ENCODE assay signal across 8 cellular contexts in the genomic region with DNA sequence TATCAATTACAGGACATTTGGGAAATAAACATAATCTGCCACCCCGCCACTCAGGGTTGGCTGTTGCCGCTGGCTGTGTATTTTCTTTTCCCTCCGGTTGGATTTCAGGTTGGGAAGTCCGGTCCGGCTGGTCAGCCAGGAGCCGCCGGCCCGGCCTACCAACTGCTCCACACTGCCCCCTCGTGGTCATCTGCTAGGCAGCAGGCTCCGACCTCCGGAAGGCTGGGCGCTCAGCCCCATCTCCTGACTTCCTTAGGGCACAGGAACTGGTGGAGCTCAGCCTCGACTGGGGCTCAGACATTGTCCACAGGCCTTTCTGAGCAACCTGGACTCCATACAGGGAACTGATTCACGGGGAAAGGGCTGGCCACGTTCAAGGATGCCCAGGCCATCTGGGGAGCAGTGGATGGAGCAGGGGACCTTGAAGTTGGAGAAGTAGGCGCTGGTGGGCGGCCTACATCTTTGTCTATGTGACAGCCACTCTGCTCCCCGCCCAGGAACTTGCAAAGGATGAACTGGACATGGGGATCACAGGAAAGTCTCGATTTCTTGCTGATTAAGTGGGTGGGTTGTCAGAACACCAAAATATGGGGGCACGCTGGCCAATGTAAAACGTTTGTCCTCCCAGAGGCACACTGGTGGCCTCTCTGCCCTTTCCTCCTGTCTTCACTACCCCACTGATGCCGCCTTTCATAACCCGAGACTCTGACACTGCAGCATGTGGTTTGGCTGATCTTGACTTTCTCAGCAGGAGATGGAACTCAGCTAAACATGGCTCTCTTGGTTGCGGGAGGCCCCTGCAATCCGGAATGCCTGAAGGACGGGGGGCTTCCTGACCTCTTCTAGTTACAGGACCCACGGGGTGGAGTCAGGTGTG. TPM values are rescaled to one million over a fixed set of nuclear protein-coding genes. Genes with fewer than 3 reads are reported as not detected.
A peak's percentile ranks its signal among the peaks of the same experiment; 100 is the strongest.
DNase-seq lines count a peak whose midpoint lies in the region; ATAC-seq lines count a peak whose summit lies in the region.

No MANE protein-coding gene starts in this region.

- peak; percentile 66 for ATAC-seq in HG02852 (IDR thresholded peaks at IDR 0.05; ENCODE audit: unreplicated experiment)

- no peak overlapping the region for H3K27ac Mint-ChIP-seq in activated CD4-positive, alpha-beta memory T cell treated with anti-CD3 and anti-CD28 coated beads, Interleukin-2, amount 10 ng/mL, durations not matched to agents 7 days and 5 days

- H3K4me1 Mint-ChIP-seq in activated CD4-positive, alpha-beta memory T cell treated with anti-CD3 and anti-CD28 coated beads, Interleukin-2, amount 10 ng/mL, durations not matched to agents 7 days and 5 days, result peaks cover 3% of the 10 kb centered on the region

- H3K27me3 Mint-ChIP-seq in activated CD4-positive, alpha-beta memory T cell treated with anti-CD3 and anti-CD28 coated beads, Interleukin-2, amount 10 ng/mL, durations not matched to agents 7 days and 5 days, result peaks cover 16% of the 10 kb centered on the region

- DNase-seq in SIG-M5 treated with dmso at 0.1 percent for 504 hours (lab: John Stamatoyannopoulos, UW; ENCODE audit: unreplicated experiment) (peak; percentile 49), SIG-M5 (lab: John Stamatoyannopoulos, UW) (no peak), NCI-H226 (peak; percentile 61), medulla oblongata (ENCODE audit: extremely low spot score) (peak; percentile 89)
- DNase-seq in activated CD4-positive, alpha-beta memory T cell treated with anti-CD3 and anti-CD28 coated beads, Interleukin-2, amount 10 ng/mL, durations not matched to agents 7 days and 5 days, result peak; percentile 69
- DNase-seq in effector CD4-positive, alpha-beta T cell, result peak; percentile 58
- peak; percentile 49 for DNase-seq in stimulated activated CD8-positive, alpha-beta memory T cell treated with anti-CD3 and anti-CD28 coated beads, Interleukin-15, amount 100 ng/mL, for 1 hour (ENCODE audit: low read depth)

- H3K9me3 Mint-ChIP-seq in activated CD4-positive, alpha-beta memory T cell treated with anti-CD3 and anti-CD28 coated beads, Interleukin-2, amount 10 ng/mL, durations not matched to agents 7 days and 5 days, result no peaks in the 10 kb centered on the region

- H3K36me3 Mint-ChIP-seq in activated CD4-positive, alpha-beta memory T cell treated with anti-CD3 and anti-CD28 coated beads, Interleukin-2, amount 10 ng/mL, durations not matched to agents 7 days and 5 days (ENCODE audit: low read depth), result no peaks in the 10 kb centered on the region

- H3K4me3 Mint-ChIP-seq in activated CD4-positive, alpha-beta memory T cell treated with anti-CD3 and anti-CD28 coated beads, Interleukin-2, amount 10 ng/mL, durations not matched to agents 7 days and 5 days, result peak overlapping the region; percentile 17

- CTCF ChIA-PET in activated CD4-positive, alpha-beta memory T cell treated with anti-CD3 and anti-CD28 coated beads, Interleukin-2, amount 10 ng/mL, durations not matched to agents 7 days and 5 days (lab: Charles Lee), result interaction anchor here (0.6 to 1.3 kb wide), 5 partner anchors 35 to 628 kb away, joined by 3 to 4 read pairs (median 3); no protein-coding TSS in a partner anchor

- POLR2A ChIA-PET in activated CD4-positive, alpha-beta memory T cell treated with anti-CD3 and anti-CD28 coated beads, Interleukin-2, amount 10 ng/mL, durations not matched to agents 7 days and 5 days (lab: Charles Lee), result no interaction called here

RNA-seq across cellular contexts. Expression of a gene that starts 43.7 kb away (rescaled TPM):
- not detected for total RNA-seq in activated CD4-positive, alpha-beta memory T cell treated with anti-CD3 and anti-CD28 coated beads, Interleukin-2, amount 10 ng/mL, durations not matched to agents 7 days and 5 days
